Comparison of ENCODE assay signal across 23 cellular contexts in the genomic region with DNA sequence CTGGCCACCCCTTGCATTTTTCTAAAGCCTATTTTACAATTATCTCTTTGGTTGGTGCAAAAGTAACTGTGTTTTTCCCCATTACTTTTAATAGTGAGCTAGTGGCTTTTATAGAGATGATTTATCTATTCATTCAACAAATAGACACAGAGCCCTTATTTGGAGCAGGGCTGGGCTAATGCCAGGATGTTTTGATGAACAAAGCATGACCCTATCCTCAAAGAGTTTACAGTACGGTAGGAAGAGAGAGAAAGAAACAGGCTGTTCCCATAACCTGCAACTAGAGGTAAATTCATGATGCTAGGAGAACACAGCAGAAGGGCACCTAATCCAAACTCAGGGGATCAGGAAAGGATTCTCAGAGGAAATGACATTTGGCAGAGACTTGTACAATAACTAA. TPM values are rescaled to one million over a fixed set of nuclear protein-coding genes. Genes with fewer than 3 reads are reported as not detected.
A peak's percentile ranks its signal among the peaks of the same experiment; 100 is the strongest.
DNase-seq lines count a peak whose midpoint lies in the region; ATAC-seq and TF ChIP-seq lines count a peak whose summit lies in the region.
"Had no signal": no experiment of that assay in that cellular context is flagged by ENCODE, and none has a peak within 500 bp of the region (broad histone marks: within the 10 kb centered on the region; RNA-seq: fewer than 3 reads in every experiment).

No MANE protein-coding gene starts in this region.

- H3K27me3 ChIP-seq in tibial artery: no peaks in the 10 kb centered on the region
- H3K27me3 ChIP-seq: BE2C, Peyer's patch had no signal

- TF ChIP-seq CTCF in HFFc6 (IDR thresholded peaks at IDR 0.05) (no peak), VCaP (conservative IDR thresholded peaks at IDR 0.05) (no peak), fibroblast of the aortic adventitia (IDR thresholded peaks at IDR 0.05; ENCODE audit: insufficient read depth, low read length) (no peak), tibial artery (IDR thresholded peaks at IDR 0.05) (no peak)

- H3K27ac ChIP-seq in VCaP (peak overlapping the region; percentile 22; the same call in 1 of the 2 replicates), tibial artery (peak overlapping the region in 1 of 2 donors; percentile 20)
- H3K27ac ChIP-seq: Peyer's patch, SK-N-MC had no signal

- H3K27me3 Mint-ChIP-seq in HFFc6 (ENCODE audit: insufficient read depth): peaks cover 1% of the 10 kb centered on the region; the same call in 1 of the 2 replicates
- H3K27me3 Mint-ChIP-seq: CD4-positive, alpha-beta T cell had no signal

- peak overlapping the region; percentile 44 for H3K27ac Mint-ChIP-seq in HFFc6
- H3K27ac Mint-ChIP-seq: CD4-positive, alpha-beta T cell had no signal

- H3K4me3 ChIP-seq in fibroblast of the aortic adventitia (ENCODE audit: low read depth, low read length): no peak overlapping the region
- H3K4me3 ChIP-seq in tibial artery: no peak overlapping the region
- H3K4me3 ChIP-seq: GM12878, Peyer's patch, SK-N-MC had no signal

- ATAC-seq in HG03565 (IDR thresholded peaks at IDR 0.05; ENCODE audit: unreplicated experiment) (no peak), GM18909 (IDR thresholded peaks at IDR 0.05; ENCODE audit: poor library complexity, unreplicated experiment) (no peak), GM21526 (IDR thresholded peaks at IDR 0.05; ENCODE audit: low FRiP score, unreplicated experiment) (no peak)
- ATAC-seq: GM12878, Right ventricle myocardium inferior had no signal

- peaks cover 0 to 4% (median 0%) of the 10 kb centered on the region in 3 donors for H3K9me3 ChIP-seq in tibial artery
- H3K9me3 ChIP-seq: BE2C had no signal

- H3K4me1 ChIP-seq in tibial artery: peaks cover 0 to 23% (median 8%) of the 10 kb centered on the region in 4 donors
- H3K4me1 ChIP-seq: BE2C, Peyer's patch had no signal

- H3K36me3 Mint-ChIP-seq in HFFc6 (ENCODE audit: low read depth): peaks cover 6% of the 10 kb centered on the region

- peaks cover 45% of the 10 kb centered on the region for H3K4me1 Mint-ChIP-seq in HFFc6 (ENCODE audit: low read depth)

- no peak overlapping the region for H3K4me3 Mint-ChIP-seq in HFFc6
- H3K4me3 Mint-ChIP-seq: CD4-positive, alpha-beta T cell had no signal

- peak; percentile 44 for DNase-seq in HFFc6
- peak; percentile 42 for DNase-seq in fibroblast of the aortic adventitia (ENCODE audit: low read depth)
- no peak for DNase-seq in tibial artery
- DNase-seq: ACHN; BE2C; Calu3; CD4-positive, alpha-beta T cell; DMS79; GDM1; Kasumi-1; NCI-H1417 treated with DMSO at 0.1 percent for 48 hours; NCI-H2029; NCI-H2171; NCI-H446; NCI-H69; Peyer's patch had no signal

- H3K9me3 Mint-ChIP-seq in HFFc6: peaks cover 6% of the 10 kb centered on the region; the same call in 1 of the 2 replicates
- H3K9me3 Mint-ChIP-seq: CD4-positive, alpha-beta T cell had no signal

- no peaks in the 10 kb centered on the region for H3K36me3 ChIP-seq in tibial artery
- H3K36me3 ChIP-seq: BE2C, Peyer's patch had no signal

- intact Hi-C loops in tibial artery (cut with DNase I; ENCODE audit: low total_unique reads): no loop called here

RNA-seq across cellular contexts. Expression of a gene that starts 37.3 kb away (rescaled TPM):
- total RNA-seq in HFFc6 (2021; fragmentation: NEBNext Ultra II Directional; extraction: Animal tissue kit (Norgen Biotek cat#: 25700)): 10 to 100 TPM; 12.9 to 17.3 (median 16.7) TPM
- 27.1 and 36.1 TPM in 2 replicates for total RNA-seq in fibroblast of the aortic adventitia (ENCODE audit: low replicate concordance)

Comparison
In these comparisons a context has a peak if more than half of its experiments do, and no peak if none do; other contexts are left out.
1. DNase-seq: peak in HFFc6 (single experiment) and fibroblast of the aortic adventitia (single experiment); none in tibial artery (0 of 2).